8 cellular contexts compared by ENCODE assay signal in genomic region chr15:65184305-65184943, GRCh38. TPM values are rescaled to one million over a fixed set of nuclear protein-coding genes. Genes with fewer than 3 reads are reported as not detected.
DNase-seq lines count a peak whose midpoint lies in the region; ATAC-seq and TF ChIP-seq lines count a peak whose summit lies in the region.

No MANE protein-coding gene starts in this region.

- CTCF ChIA-PET in activated B cell treated with CpG ODN at 0.5 μM for 24 hours (lab: Charles Lee), result no interaction called here

- TF ChIP-seq CTCF in activated B cell treated with CpG ODN at 0.5 μM for 24 hours (IDR thresholded peaks at IDR 0.05), result no peak
- no peak for TF ChIP-seq CTCF in lower leg skin (IDR thresholded peaks at IDR 0.05)

- H3K9me3 Mint-ChIP-seq in activated B cell treated with CpG ODN at 0.5 μM for 24 hours, result no peaks in the 10 kb centered on the region

- H3K27ac Mint-ChIP-seq in activated B cell treated with CpG ODN at 0.5 μM for 24 hours, result peak overlapping the region; percentile 89

- peak; percentile 1 for DNase-seq in DMS53 treated with DMSO at 0.1 percent for 48 hours (lab: John Stamatoyannopoulos, UW; ENCODE audit: unreplicated experiment)
- peak; percentile 47 for DNase-seq in LHCN-M2 (ENCODE audit: low read depth)
- DNase-seq in activated B cell treated with CpG ODN at 0.5 μM for 24 hours, result peak; percentile 42
- peak; percentile 53 for DNase-seq in dedifferentiated amniotic fluid mesenchymal stem cell (ENCODE audit: extremely low spot score)
- peak; percentile 69 to 92 for DNase-seq in lower leg skin (ENCODE audit: low spot score in 2 of 2)
- DNase-seq in stimulated activated CD8-positive, alpha-beta memory T cell treated with anti-CD3 and anti-CD28 coated beads, Interleukin-12 subunit alpha, Interleukin-12 subunit beta, amount 100 ng/mL, for 24 hours (ENCODE audit: extremely low read depth), result peak; percentile 19
- no peak for DNase-seq in superior temporal gyrus (ENCODE audit: extremely low spot score)

- no peak for TF ChIP-seq POLR2A in lower leg skin (IDR thresholded peaks at IDR 0.05)

- H3K4me3 ChIP-seq in lower leg skin (ENCODE audit: low read depth, poor library complexity, severe bottlenecking), result peak overlapping the region; percentile 98

- POLR2A ChIA-PET in activated B cell treated with CpG ODN at 0.5 μM for 24 hours (lab: Charles Lee), result interaction anchor here (0.6 to 5.3 kb wide), 17 partner anchors 50 to 1022 kb away, joined by 3 to 94 read pairs (median 8); partner anchors contain the start of genes DENND4A, DPP8, INTS14 and PARP16

- peaks cover 26% of the 10 kb centered on the region for H3K4me1 Mint-ChIP-seq in activated B cell treated with CpG ODN at 0.5 μM for 24 hours

- H3K36me3 Mint-ChIP-seq in activated B cell treated with CpG ODN at 0.5 μM for 24 hours (ENCODE audit: low read depth), result peaks cover 13% of the 10 kb centered on the region

- no peaks in the 10 kb centered on the region for H3K27me3 Mint-ChIP-seq in activated B cell treated with CpG ODN at 0.5 μM for 24 hours

- intact Hi-C loops in activated B cell treated with CpG ODN at 0.5 μM for 24 hours (cut with micrococcal nuclease), result loop anchor here (2.0 to 10.0 kb wide), 2 partner anchors 130 to 194 kb away; no protein-coding TSS in a partner anchor
- intact Hi-C loops in lower leg skin (cut with DNase I; ENCODE audit: low total_unique reads), result no loop called here

- ATAC-seq in GM21723 (IDR thresholded peaks at IDR 0.05; ENCODE audit: unreplicated experiment), result peak; percentile 33
- ATAC-seq in activated B cell treated with CpG ODN at 0.5 μM for 24 hours (ENCODE audit: low read depth), result peak; percentile 1

- H3K4me3 Mint-ChIP-seq in activated B cell treated with CpG ODN at 0.5 μM for 24 hours, result peak overlapping the region; percentile 93

- WGBS in lower leg skin, 2 donors, result 0 to 1% methylated on average over 21 to 33 of the region's 36 CpGs

RNA-seq across cellular contexts. Expression of gene CLPX, which starts 0.7 kb away (rescaled TPM):
- total RNA-seq in LHCN-M2 (2014; rRNA removed), result 29.5 and 30.7 TPM in 2 replicates
- polyA plus RNA-seq in LHCN-M2 (2012), result 13.4 TPM
- 52.2 and 53.5 TPM in 2 replicates for total RNA-seq in activated B cell treated with CpG ODN at 0.5 μM for 24 hours
- 100 to 1,000 TPM in 2 of 4 donors, 10 to 100 TPM in 2; 74.5 to 110 (median 91.8) TPM for total RNA-seq in lower leg skin

RNA-seq across cellular contexts. Expression of gene CILP, which starts 26.8 kb away (rescaled TPM):
- total RNA-seq in LHCN-M2 (2014; rRNA removed) (under 0.01 and 0.17 TPM in 2 replicates), activated B cell treated with CpG ODN at 0.5 μM for 24 hours (0.10 and 0.18 TPM in 2 replicates), lower leg skin (10 to 100 TPM in 2 of 4 donors, 1 to 10 TPM in 2; 3.9 to 66.8 (median 9.3) TPM)
- not detected for polyA plus RNA-seq in LHCN-M2 (2012)

RNA-seq across cellular contexts. Expression of gene PDCD7, which starts 50.8 kb away (rescaled TPM):
- total RNA-seq in LHCN-M2 (2014; rRNA removed) (15.6 and 18.2 TPM in 2 replicates), activated B cell treated with CpG ODN at 0.5 μM for 24 hours (29.3 and 30.7 TPM in 2 replicates), lower leg skin (10 to 100 TPM; 21.0 to 33.5 (median 27.0) TPM)
- polyA plus RNA-seq in LHCN-M2 (2012), result 8.6 TPM
